Comparison of ENCODE assay signal across 30 cellular contexts in the genomic region with DNA sequence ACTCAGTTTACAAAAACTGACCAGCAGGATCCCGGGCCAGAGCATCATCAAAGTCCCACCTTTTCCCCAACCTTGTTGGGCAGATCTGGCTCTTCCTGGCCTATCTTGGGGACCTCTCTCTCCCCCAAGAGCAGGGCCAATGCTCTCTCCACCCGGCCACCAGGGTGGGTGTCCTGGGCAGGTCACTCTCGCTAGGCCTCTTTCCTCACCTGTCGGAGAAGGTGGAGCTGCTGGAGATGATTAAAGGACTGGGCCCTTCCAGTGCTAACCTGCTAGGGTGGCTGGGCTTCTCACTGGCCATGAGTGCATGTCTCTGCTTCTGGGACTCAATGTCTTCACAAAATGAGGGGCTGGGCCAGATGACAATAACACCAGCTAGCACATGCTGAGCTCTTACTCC. TPM values are rescaled to one million over a fixed set of nuclear protein-coding genes. Genes with fewer than 3 reads are reported as not detected.
"Had no signal": no experiment of that assay in that cellular context is flagged by ENCODE, and none has a peak within 500 bp of the region (broad histone marks: within the 10 kb centered on the region; RNA-seq: fewer than 3 reads in every experiment).

No MANE protein-coding gene starts in this region.

- H3K4me3 Mint-ChIP-seq: activated CD4-positive, alpha-beta memory T cell treated with anti-CD3 and anti-CD28 coated beads, Interleukin-2, amount 10 ng/mL, durations not matched to agents 7 days and 5 days; activated CD4-positive, alpha-beta T cell treated with anti-CD3 and anti-CD28 coated beads for 36 hours; activated naive CD4-positive, alpha-beta T cell treated with anti-CD3 and anti-CD28 coated beads for 36 hours; activated naive CD8-positive, alpha-beta T cell; activated T-helper 17 cell treated with anti-CD3 and anti-CD28 coated beads, Interleukin-2, amount 50 U/mL, for 72 hours had no signal

- H3K4me2 ChIP-seq: SK-N-SH had no signal

- H3K27ac Mint-ChIP-seq: activated CD4-positive, alpha-beta memory T cell treated with anti-CD3 and anti-CD28 coated beads, Interleukin-2, amount 10 ng/mL, durations not matched to agents 7 days and 5 days; activated CD4-positive, alpha-beta T cell treated with anti-CD3 and anti-CD28 coated beads for 36 hours; activated naive CD4-positive, alpha-beta T cell treated with anti-CD3 and anti-CD28 coated beads for 36 hours; activated T-helper 17 cell treated with anti-CD3 and anti-CD28 coated beads, Interleukin-2, amount 50 U/mL, for 72 hours had no signal

- ATAC-seq: activated CD4-positive, alpha-beta T cell treated with anti-CD3 and anti-CD28 coated beads for 36 hours; activated T-helper 17 cell treated with anti-CD3 and anti-CD28 coated beads, Interleukin-2, amount 50 U/mL, for 72 hours had no signal

- H3K27me3 Mint-ChIP-seq: activated naive CD8-positive, alpha-beta T cell had no signal

- H3K9ac ChIP-seq: SK-N-SH had no signal

- H3K27ac ChIP-seq: WERI-Rb-1 had no signal

- H3K9me3 Mint-ChIP-seq: activated naive CD4-positive, alpha-beta T cell treated with anti-CD3 and anti-CD28 coated beads for 36 hours; activated T-helper 17 cell treated with anti-CD3 and anti-CD28 coated beads, Interleukin-2, amount 50 U/mL, for 72 hours had no signal

- DNase-seq: activated CD4-positive, alpha-beta memory T cell treated with anti-CD3 and anti-CD28 coated beads, Interleukin-2, amount 10 ng/mL, durations not matched to agents 7 days and 5 days; activated CD4-positive, alpha-beta T cell treated with anti-CD3 and anti-CD28 coated beads for 36 hours; activated CD4-positive, alpha-beta T cell treated with anti-CD3 and anti-CD28 coated beads, Interleukin-2, amount 50 U/mL, for 1 hour; activated gamma-delta T cell; activated naive CD4-positive, alpha-beta T cell treated with anti-CD3 and anti-CD28 coated beads for 36 hours; activated T-cell treated with anti-CD3 and anti-CD28 coated beads for 4 hours; activated T-cell treated with anti-CD3 and anti-CD28 coated beads, Interleukin-2, amount 50 U/mL, for 48 hours; amygdala; KG1; NCI-H1048; NCI-H1930; NCI-H2107; NCI-H2171 treated with DMSO at 0.1 percent for 48 hours; NCI-H345; NCI-H510A; NCI-H526 treated with DMSO at 0.1 percent for 48 hours; NCI-H82; SK-N-SH; T-helper 1 cell; WERI-Rb-1 had no signal

- H3K36me3 ChIP-seq: WERI-Rb-1 had no signal

- H3K9me3 ChIP-seq: SK-N-SH had no signal

- H3K36me3 Mint-ChIP-seq: brain had no signal

RNA-seq across cellular contexts. Expression of a gene that starts 29.7 kb away (rescaled TPM):
- total RNA-seq: activated CD4-positive, alpha-beta memory T cell treated with anti-CD3 and anti-CD28 coated beads, Interleukin-2, amount 10 ng/mL, durations not matched to agents 7 days and 5 days; activated CD4-positive, alpha-beta T cell treated with anti-CD3 and anti-CD28 coated beads for 36 hours; activated CD8-positive, alpha-beta memory T cell treated with anti-CD3 and anti-CD28 coated beads for 36 hours; activated naive CD4-positive, alpha-beta T cell treated with anti-CD3 and anti-CD28 coated beads for 36 hours; activated T-helper 17 cell treated with anti-CD3 and anti-CD28 coated beads, Interleukin-2, amount 50 U/mL, for 72 hours; astrocyte; LHCN-M2; M059J; OCI-LY7; RPMI7951; T-helper 2 cell treated with Interferon-gamma antibody and Interleukin-4, amounts not matched to agents 100 ng/mL and 5 ng/mL, for 36 hours had no signal
- polyA plus RNA-seq: SK-N-SH had no signal

RNA-seq across cellular contexts. Expression of a gene that starts 38.8 kb away (rescaled TPM):
- total RNA-seq: activated CD4-positive, alpha-beta memory T cell treated with anti-CD3 and anti-CD28 coated beads, Interleukin-2, amount 10 ng/mL, durations not matched to agents 7 days and 5 days; activated CD4-positive, alpha-beta T cell treated with anti-CD3 and anti-CD28 coated beads for 36 hours; activated CD8-positive, alpha-beta memory T cell treated with anti-CD3 and anti-CD28 coated beads for 36 hours; activated naive CD4-positive, alpha-beta T cell treated with anti-CD3 and anti-CD28 coated beads for 36 hours; activated T-helper 17 cell treated with anti-CD3 and anti-CD28 coated beads, Interleukin-2, amount 50 U/mL, for 72 hours; M059J; OCI-LY7; RPMI7951; T-helper 2 cell treated with Interferon-gamma antibody and Interleukin-4, amounts not matched to agents 100 ng/mL and 5 ng/mL, for 36 hours had no signal
